Comparison of ENCODE assay signal across 1 cellular context in the genomic region with DNA sequence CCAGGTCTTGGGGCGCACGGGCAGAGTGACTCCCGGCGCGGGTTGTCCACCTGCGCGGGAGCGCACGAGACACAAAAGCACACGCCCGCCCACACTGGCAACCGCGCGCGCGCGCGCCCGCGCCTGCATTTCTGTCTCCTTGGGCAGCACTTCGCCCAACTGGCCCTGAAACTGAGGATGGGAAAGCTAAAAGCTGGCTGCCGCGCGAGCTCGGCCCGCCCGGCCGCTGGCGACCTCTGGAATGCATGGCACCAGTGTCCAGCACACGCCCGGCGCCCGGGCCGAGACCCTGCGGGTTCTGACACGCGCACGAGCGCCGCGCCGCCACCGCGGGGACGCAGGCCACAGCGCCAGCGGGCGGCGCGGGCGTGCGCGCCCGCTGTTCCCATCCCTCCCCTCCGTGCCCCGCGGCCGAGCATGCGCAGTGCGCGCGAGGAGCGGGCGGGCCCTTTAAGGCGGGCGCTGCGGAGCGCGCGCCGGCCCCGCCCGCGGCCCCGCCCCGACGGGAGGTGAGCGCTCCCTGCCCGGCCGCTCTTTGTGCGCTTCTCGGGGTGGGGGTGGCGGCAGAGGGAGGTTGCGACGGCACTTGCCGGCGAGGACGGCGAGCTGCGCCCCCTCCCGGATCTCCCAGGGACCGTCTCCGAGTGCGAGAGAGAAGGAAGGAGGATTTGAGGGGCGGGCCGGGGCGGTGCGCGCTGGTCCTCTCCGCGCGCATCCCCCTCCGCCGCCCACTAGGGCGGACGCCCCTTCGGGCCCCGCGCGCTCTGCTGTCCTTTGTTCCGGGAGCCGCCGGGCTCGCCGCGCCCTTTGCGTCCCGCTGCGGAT.
TF ChIP-seq lines count a peak whose summit lies in the region.

No MANE protein-coding gene starts in this region.

TF ChIP-seq in K562, 482 proteins besides CTCF, POLR2A, EP300 and RAD21 (continued from another document and continues in another):
- TF ChIP-seq, protein P1, sequence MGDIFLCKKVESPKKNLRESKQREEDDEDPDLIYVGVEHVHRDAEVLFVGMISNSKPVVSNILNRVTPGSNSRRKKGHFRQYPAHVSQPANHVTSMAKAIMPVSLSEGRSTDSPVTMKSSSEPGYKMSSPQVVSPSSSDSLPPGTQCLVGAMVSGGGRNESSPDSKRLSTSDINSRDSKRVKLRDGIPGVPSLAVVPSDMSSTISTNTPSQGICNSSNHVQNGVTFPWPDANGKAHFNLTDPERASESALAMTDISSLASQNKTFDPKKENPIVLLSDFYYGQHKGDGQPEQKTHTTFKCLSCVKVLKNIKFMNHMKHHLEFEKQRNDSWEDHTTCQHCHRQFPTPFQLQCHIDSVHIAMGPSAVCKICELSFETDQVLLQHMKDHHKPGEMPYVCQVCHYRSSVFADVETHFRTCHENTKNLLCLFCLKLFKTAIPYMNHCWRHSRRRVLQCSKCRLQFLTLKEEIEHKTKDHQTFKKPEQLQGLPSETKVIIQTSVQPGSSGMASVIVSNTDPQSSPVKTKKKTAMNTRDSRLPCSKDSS (IDR thresholded peaks at IDR 0.05; ENCODE audit: low read depth, partially characterized antibody): no peak
- TF ChIP-seq, protein P2, sequence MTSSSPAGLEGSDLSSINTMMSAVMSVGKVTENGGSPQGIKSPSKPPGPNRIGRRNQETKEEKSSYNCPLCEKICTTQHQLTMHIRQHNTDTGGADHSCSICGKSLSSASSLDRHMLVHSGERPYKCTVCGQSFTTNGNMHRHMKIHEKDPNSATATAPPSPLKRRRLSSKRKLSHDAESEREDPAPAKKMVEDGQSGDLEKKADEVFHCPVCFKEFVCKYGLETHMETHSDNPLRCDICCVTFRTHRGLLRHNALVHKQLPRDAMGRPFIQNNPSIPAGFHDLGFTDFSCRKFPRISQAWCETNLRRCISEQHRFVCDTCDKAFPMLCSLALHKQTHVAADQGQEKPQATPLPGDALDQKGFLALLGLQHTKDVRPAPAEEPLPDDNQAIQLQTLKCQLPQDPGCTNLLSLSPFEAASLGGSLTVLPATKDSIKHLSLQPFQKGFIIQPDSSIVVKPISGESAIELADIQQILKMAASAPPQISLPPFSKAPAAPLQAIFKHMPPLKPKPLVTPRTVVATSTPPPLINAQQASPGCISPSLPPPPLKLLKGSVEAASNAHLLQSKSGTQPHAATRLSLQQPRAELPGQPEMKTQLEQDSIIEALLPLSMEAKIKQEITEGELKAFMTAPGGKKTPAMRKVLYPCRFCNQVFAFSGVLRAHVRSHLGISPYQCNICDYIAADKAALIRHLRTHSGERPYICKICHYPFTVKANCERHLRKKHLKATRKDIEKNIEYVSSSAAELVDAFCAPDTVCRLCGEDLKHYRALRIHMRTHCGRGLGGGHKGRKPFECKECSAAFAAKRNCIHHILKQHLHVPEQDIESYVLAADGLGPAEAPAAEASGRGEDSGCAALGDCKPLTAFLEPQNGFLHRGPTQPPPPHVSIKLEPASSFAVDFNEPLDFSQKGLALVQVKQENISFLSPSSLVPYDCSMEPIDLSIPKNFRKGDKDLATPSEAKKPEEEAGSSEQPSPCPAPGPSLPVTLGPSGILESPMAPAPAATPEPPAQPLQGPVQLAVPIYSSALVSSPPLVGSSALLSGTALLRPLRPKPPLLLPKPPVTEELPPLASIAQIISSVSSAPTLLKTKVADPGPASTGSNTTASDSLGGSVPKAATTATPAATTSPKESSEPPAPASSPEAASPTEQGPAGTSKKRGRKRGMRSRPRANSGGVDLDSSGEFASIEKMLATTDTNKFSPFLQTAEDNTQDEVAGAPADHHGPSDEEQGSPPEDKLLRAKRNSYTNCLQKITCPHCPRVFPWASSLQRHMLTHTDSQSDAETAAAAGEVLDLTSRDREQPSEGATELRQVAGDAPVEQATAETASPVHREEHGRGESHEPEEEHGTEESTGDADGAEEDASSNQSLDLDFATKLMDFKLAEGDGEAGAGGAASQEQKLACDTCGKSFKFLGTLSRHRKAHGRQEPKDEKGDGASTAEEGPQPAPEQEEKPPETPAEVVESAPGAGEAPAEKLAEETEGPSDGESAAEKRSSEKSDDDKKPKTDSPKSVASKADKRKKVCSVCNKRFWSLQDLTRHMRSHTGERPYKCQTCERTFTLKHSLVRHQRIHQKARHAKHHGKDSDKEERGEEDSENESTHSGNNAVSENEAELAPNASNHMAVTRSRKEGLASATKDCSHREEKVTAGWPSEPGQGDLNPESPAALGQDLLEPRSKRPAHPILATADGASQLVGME (CRISPR knock-in tag; IDR thresholded peaks at IDR 0.05): no peak; the same call in 1 of the 2 replicates
- TF ChIP-seq ZNF347 (CRISPR knock-in tag; IDR thresholded peaks at IDR 0.05; ENCODE audit: low read depth) (no peak), HMG20B (CRISPR knock-in tag; IDR thresholded peaks at IDR 0.05) (no peak), RBFOX2 (IDR thresholded peaks at IDR 0.05; ENCODE audit: low read depth, low read length) (peak; percentile 88), SETDB1 (IDR thresholded peaks at IDR 0.05; ENCODE audit: low read length) (no peak), ZNF384 (IDR thresholded peaks at IDR 0.05; ENCODE audit: low read depth, low read length) (0 out of 2 replicates have a peak, but pooled peaks have one; percentile 33), NFIC (IDR thresholded peaks at IDR 0.05) (peak; percentile 74), PTTG1 (tag; IDR thresholded peaks at IDR 0.05; ENCODE audit: low read depth) (no peak), CREM (IDR thresholded peaks at IDR 0.05; ENCODE audit: low read depth) (peak; percentile 72), STAG1 (CRISPR knock-in tag; IDR thresholded peaks at IDR 0.05; ENCODE audit: borderline replicate concordance) (no peak), KAT8 (IDR thresholded peaks at IDR 0.05; ENCODE audit: low read depth) (no peak), NONO (IDR thresholded peaks at IDR 0.05; ENCODE audit: low read depth in 2 of 2, low read length in 1 of 2) (peak; percentile 54 to 75; a peak in 3 of 4 replicates), STAT5A (IDR thresholded peaks at IDR 0.05; ENCODE audit: borderline replicate concordance, low read length) (no peak), ZNF668 (CRISPR knock-in tag; IDR thresholded peaks at IDR 0.05) (no peak), SMAD4 (CRISPR knock-in tag; conservative IDR thresholded peaks at IDR 0.05) (peak; percentile 85), DDX20 (tag; IDR thresholded peaks at IDR 0.05; ENCODE audit: low read depth) (no peak), MCM2 (IDR thresholded peaks at IDR 0.05; ENCODE audit: low read depth) (no peak), JUNB (CRISPR knock-in tag; conservative IDR thresholded peaks at IDR 0.05) (no peak), TRIM28 (IDR thresholded peaks at IDR 0.05) (no peak), MAFK (IDR thresholded peaks at IDR 0.05; ENCODE audit: low read length) (no peak), ZNF586 (CRISPR knock-in tag; conservative IDR thresholded peaks at IDR 0.05) (no peak), HMGN3 (IDR thresholded peaks at IDR 0.05; ENCODE audit: borderline replicate concordance, extremely low read depth, insufficient read length, low read depth, low read length) (peak; percentile 91), ZNF436 (CRISPR knock-in tag; IDR thresholded peaks at IDR 0.05) (no peak), ZNF239 (CRISPR knock-in tag; IDR thresholded peaks at IDR 0.05) (no peak), MYBL2 (IDR thresholded peaks at IDR 0.05; ENCODE audit: low read depth) (no peak), MYBL2 (CRISPR knock-in tag; IDR thresholded peaks at IDR 0.05; ENCODE audit: borderline replicate concordance) (no peak), HCFC1 (IDR thresholded peaks at IDR 0.05; ENCODE audit: low read depth, low read length) (peak; percentile 18; the same call in 1 of the 2 replicates), TSC22D4 (tag; IDR thresholded peaks at IDR 0.05) (no peak), CBX2 (IDR thresholded peaks at IDR 0.05; ENCODE audit: insufficient read depth, low read length, poor library complexity, severe bottlenecking) (no peak), NFYB (IDR thresholded peaks at IDR 0.05; ENCODE audit: extremely low read depth, insufficient read length) (no peak), ZNF766 (CRISPR knock-in tag; conservative IDR thresholded peaks at IDR 0.05) (peak; percentile 58; the same call in 1 of the 2 replicates), HNRNPH1 (optimal IDR thresholded peaks at IDR 0.05; ENCODE audit: low read depth, low read length) (no peak), KDM2B (CRISPR knock-in tag; IDR thresholded peaks at IDR 0.05) (0 out of 2 replicates have a peak, but pooled peaks have one; percentile 3), PHB2 (IDR thresholded peaks at IDR 0.05; ENCODE audit: low read depth) (no peak), SMARCB1 (IDR thresholded peaks at IDR 0.05; ENCODE audit: insufficient read length, low read depth) (no peak), HMG20A (CRISPR knock-in tag; conservative IDR thresholded peaks at IDR 0.05) (no peak), ZFP30 (CRISPR knock-in tag; IDR thresholded peaks at IDR 0.05; ENCODE audit: borderline replicate concordance) (no peak), ZNF316 (IDR thresholded peaks at IDR 0.05) (no peak), ZNF3 (CRISPR knock-in tag; IDR thresholded peaks at IDR 0.05) (no peak)
- TF ChIP-seq, protein P3, sequence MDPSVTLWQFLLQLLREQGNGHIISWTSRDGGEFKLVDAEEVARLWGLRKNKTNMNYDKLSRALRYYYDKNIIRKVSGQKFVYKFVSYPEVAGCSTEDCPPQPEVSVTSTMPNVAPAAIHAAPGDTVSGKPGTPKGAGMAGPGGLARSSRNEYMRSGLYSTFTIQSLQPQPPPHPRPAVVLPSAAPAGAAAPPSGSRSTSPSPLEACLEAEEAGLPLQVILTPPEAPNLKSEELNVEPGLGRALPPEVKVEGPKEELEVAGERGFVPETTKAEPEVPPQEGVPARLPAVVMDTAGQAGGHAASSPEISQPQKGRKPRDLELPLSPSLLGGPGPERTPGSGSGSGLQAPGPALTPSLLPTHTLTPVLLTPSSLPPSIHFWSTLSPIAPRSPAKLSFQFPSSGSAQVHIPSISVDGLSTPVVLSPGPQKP (CRISPR knock-in tag; IDR thresholded peaks at IDR 0.05): no peak
- TF ChIP-seq, protein P4, sequence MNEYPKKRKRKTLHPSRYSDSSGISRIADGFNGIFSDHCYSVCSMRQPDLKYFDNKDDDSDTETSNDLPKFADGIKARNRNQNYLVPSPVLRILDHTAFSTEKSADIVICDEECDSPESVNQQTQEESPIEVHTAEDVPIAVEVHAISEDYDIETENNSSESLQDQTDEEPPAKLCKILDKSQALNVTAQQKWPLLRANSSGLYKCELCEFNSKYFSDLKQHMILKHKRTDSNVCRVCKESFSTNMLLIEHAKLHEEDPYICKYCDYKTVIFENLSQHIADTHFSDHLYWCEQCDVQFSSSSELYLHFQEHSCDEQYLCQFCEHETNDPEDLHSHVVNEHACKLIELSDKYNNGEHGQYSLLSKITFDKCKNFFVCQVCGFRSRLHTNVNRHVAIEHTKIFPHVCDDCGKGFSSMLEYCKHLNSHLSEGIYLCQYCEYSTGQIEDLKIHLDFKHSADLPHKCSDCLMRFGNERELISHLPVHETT (CRISPR knock-in tag; conservative IDR thresholded peaks at IDR 0.05 in 1 of 2, IDR thresholded peaks at IDR 0.05 in 1 of 2): no peak; a peak in 1 of 4 replicates
- TF ChIP-seq, protein P5, sequence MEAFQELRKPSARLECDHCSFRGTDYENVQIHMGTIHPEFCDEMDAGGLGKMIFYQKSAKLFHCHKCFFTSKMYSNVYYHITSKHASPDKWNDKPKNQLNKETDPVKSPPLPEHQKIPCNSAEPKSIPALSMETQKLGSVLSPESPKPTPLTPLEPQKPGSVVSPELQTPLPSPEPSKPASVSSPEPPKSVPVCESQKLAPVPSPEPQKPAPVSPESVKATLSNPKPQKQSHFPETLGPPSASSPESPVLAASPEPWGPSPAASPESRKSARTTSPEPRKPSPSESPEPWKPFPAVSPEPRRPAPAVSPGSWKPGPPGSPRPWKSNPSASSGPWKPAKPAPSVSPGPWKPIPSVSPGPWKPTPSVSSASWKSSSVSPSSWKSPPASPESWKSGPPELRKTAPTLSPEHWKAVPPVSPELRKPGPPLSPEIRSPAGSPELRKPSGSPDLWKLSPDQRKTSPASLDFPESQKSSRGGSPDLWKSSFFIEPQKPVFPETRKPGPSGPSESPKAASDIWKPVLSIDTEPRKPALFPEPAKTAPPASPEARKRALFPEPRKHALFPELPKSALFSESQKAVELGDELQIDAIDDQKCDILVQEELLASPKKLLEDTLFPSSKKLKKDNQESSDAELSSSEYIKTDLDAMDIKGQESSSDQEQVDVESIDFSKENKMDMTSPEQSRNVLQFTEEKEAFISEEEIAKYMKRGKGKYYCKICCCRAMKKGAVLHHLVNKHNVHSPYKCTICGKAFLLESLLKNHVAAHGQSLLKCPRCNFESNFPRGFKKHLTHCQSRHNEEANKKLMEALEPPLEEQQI (IDR thresholded peaks at IDR 0.05): no peak
- TF ChIP-seq, protein P6, sequence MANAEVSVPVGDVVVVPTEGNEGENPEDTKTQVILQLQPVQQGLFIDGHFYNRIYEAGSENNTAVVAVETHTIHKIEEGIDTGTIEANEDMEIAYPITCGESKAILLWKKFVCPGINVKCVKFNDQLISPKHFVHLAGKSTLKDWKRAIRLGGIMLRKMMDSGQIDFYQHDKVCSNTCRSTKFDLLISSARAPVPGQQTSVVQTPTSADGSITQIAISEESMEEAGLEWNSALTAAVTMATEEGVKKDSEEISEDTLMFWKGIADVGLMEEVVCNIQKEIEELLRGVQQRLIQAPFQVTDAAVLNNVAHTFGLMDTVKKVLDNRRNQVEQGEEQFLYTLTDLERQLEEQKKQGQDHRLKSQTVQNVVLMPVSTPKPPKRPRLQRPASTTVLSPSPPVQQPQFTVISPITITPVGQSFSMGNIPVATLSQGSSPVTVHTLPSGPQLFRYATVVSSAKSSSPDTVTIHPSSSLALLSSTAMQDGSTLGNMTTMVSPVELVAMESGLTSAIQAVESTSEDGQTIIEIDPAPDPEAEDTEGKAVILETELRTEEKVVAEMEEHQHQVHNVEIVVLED (CRISPR knock-in tag; IDR thresholded peaks at IDR 0.05): peak; percentile 88
- TF ChIP-seq, protein P7, sequence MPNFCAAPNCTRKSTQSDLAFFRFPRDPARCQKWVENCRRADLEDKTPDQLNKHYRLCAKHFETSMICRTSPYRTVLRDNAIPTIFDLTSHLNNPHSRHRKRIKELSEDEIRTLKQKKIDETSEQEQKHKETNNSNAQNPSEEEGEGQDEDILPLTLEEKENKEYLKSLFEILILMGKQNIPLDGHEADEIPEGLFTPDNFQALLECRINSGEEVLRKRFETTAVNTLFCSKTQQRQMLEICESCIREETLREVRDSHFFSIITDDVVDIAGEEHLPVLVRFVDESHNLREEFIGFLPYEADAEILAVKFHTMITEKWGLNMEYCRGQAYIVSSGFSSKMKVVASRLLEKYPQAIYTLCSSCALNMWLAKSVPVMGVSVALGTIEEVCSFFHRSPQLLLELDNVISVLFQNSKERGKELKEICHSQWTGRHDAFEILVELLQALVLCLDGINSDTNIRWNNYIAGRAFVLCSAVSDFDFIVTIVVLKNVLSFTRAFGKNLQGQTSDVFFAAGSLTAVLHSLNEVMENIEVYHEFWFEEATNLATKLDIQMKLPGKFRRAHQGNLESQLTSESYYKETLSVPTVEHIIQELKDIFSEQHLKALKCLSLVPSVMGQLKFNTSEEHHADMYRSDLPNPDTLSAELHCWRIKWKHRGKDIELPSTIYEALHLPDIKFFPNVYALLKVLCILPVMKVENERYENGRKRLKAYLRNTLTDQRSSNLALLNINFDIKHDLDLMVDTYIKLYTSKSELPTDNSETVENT (CRISPR knock-in tag; IDR thresholded peaks at IDR 0.05): peak; percentile 65; the same call in 1 of the 2 replicates
